9 cellular contexts compared by ENCODE assay signal in the genomic region with DNA sequence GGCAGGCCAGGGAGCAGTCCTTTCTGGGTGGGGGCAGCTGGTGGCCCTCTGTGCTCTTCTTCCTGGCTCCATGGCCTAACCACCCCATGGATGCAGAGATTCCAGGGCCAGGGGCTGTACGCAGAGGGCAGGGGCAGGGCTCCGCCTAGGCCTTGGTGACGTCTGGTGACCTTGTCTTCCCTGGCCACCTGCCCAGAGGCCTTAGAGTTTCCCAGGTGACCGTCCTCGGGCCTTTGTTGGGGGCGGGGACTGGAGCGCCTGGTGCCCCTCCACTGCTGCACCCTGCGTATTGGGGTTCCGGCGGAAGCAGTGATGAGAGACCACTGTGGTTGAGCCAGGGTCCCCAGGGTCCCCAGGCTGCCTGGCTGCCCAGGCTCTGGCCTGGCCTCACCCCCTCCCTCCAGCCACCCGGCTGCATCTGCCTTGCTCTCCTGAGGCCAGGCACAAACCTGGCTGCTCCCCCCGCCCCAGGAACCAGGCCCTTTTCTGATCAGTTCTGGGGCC. TPM values are rescaled to one million over a fixed set of nuclear protein-coding genes. Genes with fewer than 3 reads are reported as not detected.
A peak's percentile ranks its signal among the peaks of the same experiment; 100 is the strongest.
DNase-seq lines count a peak whose midpoint lies in the region; ATAC-seq, FAIRE-seq and TF ChIP-seq lines count a peak whose summit lies in the region.
"Had no signal": no experiment of that assay in that cellular context is flagged by ENCODE, and none has a peak within 500 bp of the region (broad histone marks: within the 10 kb centered on the region; RNA-seq: fewer than 3 reads in every experiment).

No MANE protein-coding gene starts in this region.

- no peaks in the 10 kb centered on the region for H4K20me1 ChIP-seq in mammary epithelial cell (ENCODE audit: insufficient read depth, low read length)
- no peaks in the 10 kb centered on the region for H4K20me1 ChIP-seq in HepG2 (ENCODE audit: insufficient read depth, low read length)

- BruUV-seq in mammary epithelial cell (replicated peaks; lab: Mats Ljungman, UMichigan) (no TSS peak), HepG2 (replicated peaks; lab: Mats Ljungman, UMichigan) (no TSS peak)

- H3K27ac ChIP-seq in HUES64 (ENCODE audit: low read depth, low read length) = peak overlapping the region; percentile 90
- H3K27ac ChIP-seq in mammary epithelial cell (ENCODE audit: insufficient read depth, low read depth, low read length) = peak overlapping the region; percentile 2
- peak overlapping the region; percentile 38 for H3K27ac ChIP-seq in HepG2 (ENCODE audit: extremely low read length, insufficient read depth, low read length)

- H3K4me1 Mint-ChIP-seq in stimulated activated naive B cell treated with anti-CD40 and anti-IgM and Interleukin-4, amounts not matched to agents 10 μg/mL and 1 μg/mL and 100 μg/mL, for 72 hours = peaks cover 27 to 54% of the 10 kb centered on the region in 2 donors

- H2AFZ ChIP-seq in mammary epithelial cell (ENCODE audit: low read depth, low read length) (peak overlapping the region; percentile 65), HepG2 (ENCODE audit: low read length) (no peak overlapping the region)

- TF ChIP-seq RAD21 in HepG2 (CRISPR knock-in tag; IDR thresholded peaks at IDR 0.05) = no peak

- H3K36me3 Mint-ChIP-seq in stimulated activated naive B cell treated with anti-CD40 and anti-IgM and Interleukin-4, amounts not matched to agents 10 μg/mL and 1 μg/mL and 100 μg/mL, for 72 hours = peaks cover 20 to 30% of the 10 kb centered on the region in 2 donors

- no peaks in the 10 kb centered on the region for H3K27me3 Mint-ChIP-seq in stimulated activated naive B cell treated with anti-CD40 and anti-IgM and Interleukin-4, amounts not matched to agents 10 μg/mL and 1 μg/mL and 100 μg/mL, for 72 hours

- no peak for DNase-seq in mammary epithelial cell
- DNase-seq in HepG2 (ENCODE audit: low spot score) = peak; percentile 58
- no peak for DNase-seq in stimulated activated naive B cell treated with anti-CD40 and anti-IgM and Interleukin-4, amounts not matched to agents 10 μg/mL and 1 μg/mL and 100 μg/mL, for 72 hours
- DNase-seq in stimulated activated CD4-positive, alpha-beta T cell treated with anti-CD3 and anti-CD28 coated beads, Interleukin-2, amount 100 ng/mL, for 48 hours = no peak
- no peak for DNase-seq in stimulated activated CD4-positive, alpha-beta T cell treated with anti-CD3 and anti-CD28 coated beads, Interleukin-1b, Interleukin-23, amount 100 ng/mL, for 48 hours
- DNase-seq in 8988T = no peak
- no peak for DNase-seq in COLO829 (ENCODE audit: low spot score)

- no peak for TF ChIP-seq POLR2A in HepG2 (IDR thresholded peaks at IDR 0.05; ENCODE audit: insufficient read depth in 1 of 2, low read depth in 2 of 2, low read length in 2 of 2)

- TF ChIP-seq EP300 in HepG2 (IDR thresholded peaks at IDR 0.05; ENCODE audit: low read depth in 2 of 2, low read length in 2 of 2) (no peak), HepG2 (CRISPR knock-in tag; IDR thresholded peaks at IDR 0.05; ENCODE audit: borderline replicate concordance) (no peak)

- CTCF ChIA-PET in mammary epithelial cell (lab: Charles Lee; ENCODE audit: low non-redundant PET) = no interaction called here
- CTCF ChIA-PET in HepG2 (lab: Yijun Ruan, JAX; ENCODE audit: low intra/inter-chr PET ratio, low total read pairs) = no interaction called here

- H3K79me2 ChIP-seq in mammary epithelial cell (ENCODE audit: insufficient read depth, low read length) = peaks cover 28% of the 10 kb centered on the region
- H3K79me2 ChIP-seq in HepG2 (ENCODE audit: insufficient read depth, low read length) = no peaks in the 10 kb centered on the region

- peak; percentile 59 for ATAC-seq in HepG2
- peak; percentile 17 to 24 for ATAC-seq in stimulated activated naive B cell treated with anti-CD40 and anti-IgM and Interleukin-4, amounts not matched to agents 10 μg/mL and 1 μg/mL and 100 μg/mL, for 72 hours (replicated peaks)

- H3K4me1 ChIP-seq in HUES64 (ENCODE audit: insufficient read depth, low read length) (peaks cover 34% of the 10 kb centered on the region), mammary epithelial cell (ENCODE audit: insufficient read depth, low read length) (peaks cover 18% of the 10 kb centered on the region), HepG2 (ENCODE audit: insufficient read depth, low read length) (peaks cover 38% of the 10 kb centered on the region)

- POLR2A ChIA-PET in HepG2 (lab: Yijun Ruan, JAX) = no interaction called here

- H3K9me3 Mint-ChIP-seq in stimulated activated naive B cell treated with anti-CD40 and anti-IgM and Interleukin-4, amounts not matched to agents 10 μg/mL and 1 μg/mL and 100 μg/mL, for 72 hours = no peaks in the 10 kb centered on the region

- peak overlapping the region; percentile 69 for H3K4me2 ChIP-seq in mammary epithelial cell (ENCODE audit: insufficient read depth, low read depth, low read length)
- peak overlapping the region; percentile 36; the same call in 1 of the 2 replicates for H3K4me2 ChIP-seq in HepG2 (ENCODE audit: low read depth, low read length)

- TF ChIP-seq CTCF in mammary epithelial cell (conservative IDR thresholded peaks at IDR 0.05 in 1 of 2, IDR thresholded peaks at IDR 0.05 in 1 of 2; ENCODE audit: extremely low read depth in 1 of 2, insufficient read depth in 1 of 2, low read depth in 1 of 2, low read length in 2 of 2) = no peak
- TF ChIP-seq CTCF in HepG2 (CRISPR knock-in tag; IDR thresholded peaks at IDR 0.05) = no peak

- H3K27me3 ChIP-seq in HUES64 (ENCODE audit: insufficient read depth, low read length) (no peaks in the 10 kb centered on the region), mammary epithelial cell (ENCODE audit: insufficient read depth, low read length) (no peaks in the 10 kb centered on the region), HepG2 (ENCODE audit: control insufficient read depth in 1 of 2, insufficient read depth in 2 of 2, low read length in 2 of 2) (no peaks in the 10 kb centered on the region; a peak in 1 of 5 replicates)

- H3K9ac ChIP-seq in HUES64 (ENCODE audit: low read depth, low read length) (peak overlapping the region; percentile 79), mammary epithelial cell (ENCODE audit: insufficient read depth, low read length) (peak overlapping the region; percentile 44), HepG2 (ENCODE audit: insufficient read depth, low read depth, low read length) (0 out of 2 replicates have a peak overlapping the region, but pooled peaks have one; percentile 21)

- H3K4me3 ChIP-seq in HUES64 (ENCODE audit: low read length) (no peak overlapping the region), mammary epithelial cell (replicated peaks in 1 of 3; ENCODE audit: insufficient read depth in 1 of 3, low read depth in 2 of 3, low read length in 3 of 3) (no peak overlapping the region), HepG2 (replicated peaks in 1 of 3; ENCODE audit: insufficient read depth in 1 of 3, low read depth in 2 of 3, low read length in 3 of 3) (no peak overlapping the region)

- H3K36me3 ChIP-seq in HUES64 (ENCODE audit: insufficient read depth, low read length) (0 out of 2 replicates have a peak, but pooled peaks cover 6% of the 10 kb centered on the region), mammary epithelial cell (ENCODE audit: insufficient read depth, low read length) (no peaks in the 10 kb centered on the region), HepG2 (replicated peaks in 1 of 2; ENCODE audit: control insufficient read depth in 1 of 2, insufficient read depth in 2 of 2, low read length in 2 of 2) (no peaks in the 10 kb centered on the region)

- in situ Hi-C loops in mammary epithelial cell (cut with MboI; ENCODE audit: low sequenced_read_pairs in 2 of 2) (no loop called here), HepG2 (cut with HindIII; ENCODE audit: extremely low pct_ligation_motif_present, low pct_unique_long_range_greater_than_20kb) (no loop called here)

- H3K27ac Mint-ChIP-seq in stimulated activated naive B cell treated with anti-CD40 and anti-IgM and Interleukin-4, amounts not matched to agents 10 μg/mL and 1 μg/mL and 100 μg/mL, for 72 hours = peak overlapping the region; percentile 95

- dilution Hi-C loops in mammary epithelial cell (cut with HindIII; ENCODE audit: low sequenced_read_pairs) = loop anchor here (5.0 kb wide), 1 partner anchor 35 kb away; no protein-coding TSS in a partner anchor

- intact Hi-C loops in mammary epithelial cell (cut with micrococcal nuclease) (no loop called here), HepG2 (cut with micrococcal nuclease; ENCODE audit: unreplicated experiment) (no loop called here)

- WGBS in HUES64 = 92% methylated on average over 12 of the region's 12 CpGs
- WGBS in mammary epithelial cell (ENCODE audit: low coverage, missing lambda C conversion rate) = 73% methylated on average over 8 of the region's 12 CpGs
- no CpG with 5 or more reads among the region's 12 CpGs for WGBS in HepG2 (ENCODE audit: low lambda C conversion rate)

- FAIRE-seq in HepG2 (lab: Jason Lieb, UNC) = no peak
- FAIRE-seq: G401.6 had no signal

- no peaks in the 10 kb centered on the region for H3K9me3 ChIP-seq in HUES64 (ENCODE audit: insufficient read depth, low read depth, low read length)
- no peaks in the 10 kb centered on the region for H3K9me3 ChIP-seq in mammary epithelial cell (replicated peaks; ENCODE audit: insufficient read depth, low read length)
- no peaks in the 10 kb centered on the region for H3K9me3 ChIP-seq in HepG2 (ENCODE audit: low read length)

- peak overlapping the region; percentile 75 to 84 for H3K4me3 Mint-ChIP-seq in stimulated activated naive B cell treated with anti-CD40 and anti-IgM and Interleukin-4, amounts not matched to agents 10 μg/mL and 1 μg/mL and 100 μg/mL, for 72 hours

RNA-seq across cellular contexts. Expression of a gene that starts 10.3 kb away (rescaled TPM):
- polyA plus RNA-seq in HUES64 (2013, experiment 1 of 2) = 3.5 TPM
- polyA plus RNA-seq in HUES64 (2013, experiment 2 of 2) = 5.1 TPM
- total RNA-seq in mammary epithelial cell (10 to 100 TPM; 10.7 to 12.3 TPM), HepG2 (2016; rRNA removed; fragmentation: Illumina TruSeq; extraction: Trizol) (3.5 and 4.7 TPM in 2 replicates)
- polyA plus RNA-seq in mammary epithelial cell (4.3 TPM), HepG2 (2011; rRNA removed) (2.3 and 3.7 TPM in 2 replicates)
- polyA minus RNA-seq in mammary epithelial cell = 2.8 TPM
- total RNA-seq in HepG2 (2016; cell fraction: cytosol; rRNA removed; fragmentation: Illumina TruSeq; extraction: Trizol; ENCODE audit: low read depth) = 1.3 and 1.8 TPM in 2 replicates
- 3.2 and 5.1 TPM in 2 replicates for total RNA-seq in HepG2 (2016; cell fraction: insoluble cytoplasmic fraction; rRNA removed; fragmentation: Illumina TruSeq; extraction: Trizol)
- total RNA-seq in HepG2 (2016; cell fraction: membrane; rRNA removed; fragmentation: Illumina TruSeq; extraction: Trizol) = 3.2 and 3.7 TPM in 2 replicates
- total RNA-seq in HepG2 (2016; cell fraction: nucleus; rRNA removed; fragmentation: Illumina TruSeq; extraction: Trizol) = 2.9 and 3.1 TPM in 2 replicates
- 3.1 and 4.4 TPM in 2 replicates for polyA plus RNA-seq in HepG2 (2011; cell fraction: cytosol; rRNA removed)
- polyA plus RNA-seq in HepG2 (2011; cell fraction: nucleus; rRNA removed) = 12.7 and 14.5 TPM in 2 replicates
- polyA plus RNA-seq in HepG2 (2012) = 2.3 and 4.1 TPM in 2 replicates
- polyA plus RNA-seq in HepG2 (2016; cell fraction: cytosol; fragmentation: Illumina TruSeq; extraction: Trizol; ENCODE audit: low read depth) = 1.2 and 1.3 TPM in 2 replicates
- polyA plus RNA-seq in HepG2 (2016; cell fraction: insoluble cytoplasmic fraction; fragmentation: Illumina TruSeq; extraction: Trizol; ENCODE audit: low read depth) = 2.8 and 3.2 TPM in 2 replicates
- polyA plus RNA-seq in HepG2 (2016; cell fraction: membrane; fragmentation: Illumina TruSeq; extraction: Trizol; ENCODE audit: low read depth) = 2.2 and 2.3 TPM in 2 replicates
- polyA plus RNA-seq in HepG2 (2016; cell fraction: nucleus; fragmentation: Illumina TruSeq; extraction: Trizol; ENCODE audit: insufficient read depth, low read depth) = 5.4 and 5.6 TPM in 2 replicates
- polyA minus RNA-seq in HepG2 (2011; rRNA and poly(A)+ RNA removed; ENCODE audit: low replicate concordance) = 3.9 and 6.3 TPM in 2 replicates
- polyA minus RNA-seq in HepG2 (2011; cell fraction: cytosol; rRNA and poly(A)+ RNA removed) = 4.8 and 5.9 TPM in 2 replicates
- polyA minus RNA-seq in HepG2 (2011; cell fraction: nucleus; rRNA and poly(A)+ RNA removed) = 2.7 and 3.5 TPM in 2 replicates

Comparison
In these comparisons a context has a peak if more than half of its experiments do, and no peak if none do; other contexts are left out.
1. H3K27ac ChIP-seq: peak in every context shown above with its lines; median percentile 90 in HUES64; 38 in HepG2; 2 in mammary epithelial cell.
2. H3K9ac ChIP-seq: peak in every context shown above with its lines; median percentile 79 in HUES64; 44 in mammary epithelial cell; 21 in HepG2.